In genomic region chrX:10797493-10797892, GRCh38 we compare ENCODE assay signal across 1 cellular context.
TF ChIP-seq lines count a peak whose summit lies in the region.

No MANE protein-coding gene starts in this region.

TF ChIP-seq in IMR-90, 13 proteins besides CTCF, POLR2A, EP300 and RAD21 (continued from another document):
- no peak for TF ChIP-seq RFX5 (IDR thresholded peaks at IDR 0.05; ENCODE audit: low read depth, low read length)
- TF ChIP-seq, protein P1, sequence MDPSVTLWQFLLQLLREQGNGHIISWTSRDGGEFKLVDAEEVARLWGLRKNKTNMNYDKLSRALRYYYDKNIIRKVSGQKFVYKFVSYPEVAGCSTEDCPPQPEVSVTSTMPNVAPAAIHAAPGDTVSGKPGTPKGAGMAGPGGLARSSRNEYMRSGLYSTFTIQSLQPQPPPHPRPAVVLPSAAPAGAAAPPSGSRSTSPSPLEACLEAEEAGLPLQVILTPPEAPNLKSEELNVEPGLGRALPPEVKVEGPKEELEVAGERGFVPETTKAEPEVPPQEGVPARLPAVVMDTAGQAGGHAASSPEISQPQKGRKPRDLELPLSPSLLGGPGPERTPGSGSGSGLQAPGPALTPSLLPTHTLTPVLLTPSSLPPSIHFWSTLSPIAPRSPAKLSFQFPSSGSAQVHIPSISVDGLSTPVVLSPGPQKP (IDR thresholded peaks at IDR 0.05; ENCODE audit: borderline replicate concordance, low read depth, low read length), result no peak
